ENCODE assay signal across 17 cellular contexts in genomic region chr5:76406567-76407155, GRCh38. TPM values are rescaled to one million over a fixed set of nuclear protein-coding genes. Genes with fewer than 3 reads are reported as not detected.
DNase-seq lines count a peak whose midpoint lies in the region; TF ChIP-seq lines count a peak whose summit lies in the region.
"Had no signal": no experiment of that assay in that cellular context is flagged by ENCODE, and none has a peak within 500 bp of the region (broad histone marks: within the 10 kb centered on the region; RNA-seq: fewer than 3 reads in every experiment).

No MANE protein-coding gene starts in this region.

- H3K4me3 ChIP-seq in DOHH2 (ENCODE audit: low read length) (peak overlapping the region; percentile 80), endodermal cell (ENCODE audit: low read length) (no peak overlapping the region), colonic mucosa (no peak overlapping the region)
- no peak overlapping the region for H3K4me3 ChIP-seq in effector memory CD4-positive, alpha-beta T cell (ENCODE audit: insufficient read depth, low read depth, low read length, poor library complexity, severe bottlenecking)
- H3K4me3 ChIP-seq: GM23338, tibial artery had no signal

- peaks cover 19% of the 10 kb centered on the region for H3K36me3 ChIP-seq in DOHH2 (ENCODE audit: control insufficient read depth, low read length)
- H3K36me3 ChIP-seq in endodermal cell (ENCODE audit: control insufficient read depth, insufficient read depth, low read length): no peaks in the 10 kb centered on the region
- no peaks in the 10 kb centered on the region for H3K36me3 ChIP-seq in effector memory CD4-positive, alpha-beta T cell (ENCODE audit: control insufficient read depth, insufficient read depth, low read length)
- no peaks in the 10 kb centered on the region for H3K36me3 ChIP-seq in colonic mucosa
- H3K36me3 ChIP-seq: tibial artery had no signal

- H3K36me3 Mint-ChIP-seq in endodermal cell (ENCODE audit: low read depth): no peaks in the 10 kb centered on the region
- H3K36me3 Mint-ChIP-seq in HFFc6 (ENCODE audit: low read depth): no peaks in the 10 kb centered on the region

- H3K27ac ChIP-seq in DOHH2 (ENCODE audit: low read depth, low read length) (peak overlapping the region; percentile 94), endodermal cell (ENCODE audit: low read depth, low read length) (no peak overlapping the region), colonic mucosa (no peak overlapping the region)
- no peak overlapping the region for H3K27ac ChIP-seq in effector memory CD4-positive, alpha-beta T cell (ENCODE audit: insufficient read depth, low read length, poor library complexity, severe bottlenecking)
- H3K27ac ChIP-seq: foreskin keratinocyte, tibial artery had no signal

- peak overlapping the region; percentile 95 for H3K4me2 ChIP-seq in DOHH2 (ENCODE audit: low read length)
- H3K4me2 ChIP-seq: GM23338 had no signal

- no peaks in the 10 kb centered on the region for H3K9me3 ChIP-seq in DOHH2 (ENCODE audit: control insufficient read depth, insufficient read depth, low read length)
- H3K9me3 ChIP-seq in endodermal cell (ENCODE audit: control insufficient read depth, low read length): no peaks in the 10 kb centered on the region
- H3K9me3 ChIP-seq in effector memory CD4-positive, alpha-beta T cell (ENCODE audit: control insufficient read depth, low read length): no peaks in the 10 kb centered on the region
- no peaks in the 10 kb centered on the region for H3K9me3 ChIP-seq in colonic mucosa
- H3K9me3 ChIP-seq: tibial artery had no signal

- H3F3A ChIP-seq in DOHH2 (ENCODE audit: control insufficient read depth, insufficient read depth): peaks cover 35% of the 10 kb centered on the region

- no peak overlapping the region for H3K27ac Mint-ChIP-seq in endodermal cell
- no peak overlapping the region for H3K27ac Mint-ChIP-seq in HFFc6
- H3K27ac Mint-ChIP-seq: GM23338 had no signal

- H3K9me3 Mint-ChIP-seq in endodermal cell: no peaks in the 10 kb centered on the region
- no peaks in the 10 kb centered on the region for H3K9me3 Mint-ChIP-seq in HFFc6
- H3K9me3 Mint-ChIP-seq: GM23338 had no signal

- H4K20me1 ChIP-seq in DOHH2 (ENCODE audit: control insufficient read depth, insufficient read depth, low read depth, low read length): 0 out of 2 replicates have a peak, but pooled peaks cover 6% of the 10 kb centered on the region

- H3K27me3 Mint-ChIP-seq in endodermal cell (ENCODE audit: insufficient read depth) (peaks cover 44% of the 10 kb centered on the region), HFFc6 (ENCODE audit: insufficient read depth) (peaks cover 43% of the 10 kb centered on the region)

- intact Hi-C loops in colonic mucosa (cut with DNase I): no loop called here

- H3K4me1 ChIP-seq in DOHH2 (ENCODE audit: control insufficient read depth, low read length): peaks cover 64% of the 10 kb centered on the region
- no peaks in the 10 kb centered on the region for H3K4me1 ChIP-seq in endodermal cell (ENCODE audit: control insufficient read depth, insufficient read depth, low read length)
- peaks cover 25% of the 10 kb centered on the region for H3K4me1 ChIP-seq in effector memory CD4-positive, alpha-beta T cell (ENCODE audit: control insufficient read depth, insufficient read depth, low read length, poor library complexity, severe bottlenecking)
- no peaks in the 10 kb centered on the region for H3K4me1 ChIP-seq in colonic mucosa
- H3K4me1 ChIP-seq: foreskin keratinocyte had no signal

- no peak overlapping the region for H3K9ac ChIP-seq in endodermal cell (ENCODE audit: extremely low read depth, low read length, poor library complexity, severe bottlenecking)
- H3K9ac ChIP-seq in colonic mucosa (ENCODE audit: low read depth in 2 of 2, low read length in 2 of 2): no peak overlapping the region

- H3K9me2 ChIP-seq in DOHH2 (replicated peaks; ENCODE audit: control insufficient read depth, low read length): no peaks in the 10 kb centered on the region

- peaks cover 82% of the 10 kb centered on the region for H3K79me2 ChIP-seq in DOHH2 (ENCODE audit: control insufficient read depth, low read length)

- no peaks in the 10 kb centered on the region for H3K27me3 ChIP-seq in DOHH2 (ENCODE audit: control insufficient read depth, low read length)
- H3K27me3 ChIP-seq in endodermal cell (ENCODE audit: control insufficient read depth, insufficient read depth, low read length, poor library complexity, severe bottlenecking): peaks cover 18% of the 10 kb centered on the region
- no peaks in the 10 kb centered on the region for H3K27me3 ChIP-seq in effector memory CD4-positive, alpha-beta T cell (replicated peaks; ENCODE audit: control insufficient read depth, insufficient read depth, low read length, poor library complexity, severe bottlenecking)
- H3K27me3 ChIP-seq in colonic mucosa: no peaks in the 10 kb centered on the region

- TF ChIP-seq CTCF in DOHH2 (IDR thresholded peaks at IDR 0.05; ENCODE audit: low read depth, low read length, poor library complexity, severe bottlenecking) (no peak), endodermal cell (conservative IDR thresholded peaks at IDR 0.05) (no peak), HFFc6 (IDR thresholded peaks at IDR 0.05) (no peak), colonic mucosa (IDR thresholded peaks at IDR 0.05) (no peak)

- H3K4me1 Mint-ChIP-seq in endodermal cell (peaks cover 31% of the 10 kb centered on the region), HFFc6 (ENCODE audit: low read depth) (peaks cover 12% of the 10 kb centered on the region; the same call in 1 of the 2 replicates)

- DNase-seq in CD1c-positive myeloid dendritic cell (ENCODE audit: extremely low spot score) (peak; percentile 65), SIG-M5 treated with dmso at 0.1 percent for 504 hours (lab: John Stamatoyannopoulos, UW; ENCODE audit: unreplicated experiment) (peak; percentile 89), endodermal cell (peak; percentile 7), HFFc6 (no peak), NCI-H1694 (lab: John Stamatoyannopoulos, UW) (no peak), colonic mucosa (no peak)
- no peak for DNase-seq in effector memory CD4-positive, alpha-beta T cell
- DNase-seq: activated T-cell treated with anti-CD3 and anti-CD28 coated beads, Interleukin-2, amount 50 U/mL, for 1 hour; amygdala; C1 segment of cervical spinal cord; foreskin keratinocyte; NCI-H2029; NCI-H510A; stimulated activated CD4-positive, alpha-beta T cell treated with anti-CD3 and anti-CD28 coated beads, Interleukin-1b, Interleukin-23, amount 100 ng/mL, for 48 hours; tibial artery had no signal

- H3K4me3 Mint-ChIP-seq in endodermal cell: no peak overlapping the region
- no peak overlapping the region for H3K4me3 Mint-ChIP-seq in HFFc6
- H3K4me3 Mint-ChIP-seq: GM23338 had no signal

- WGBS in endodermal cell (ENCODE audit: insufficient coverage in 1 of 2, insufficient read length in 1 of 2), 2 experiments: 90% methylated on average over 2 to 3 of the region's 3 CpGs

RNA-seq across cellular contexts. Expression of gene IQGAP2, which starts 3.6 kb away (rescaled TPM):
- total RNA-seq in endodermal cell: 10 to 100 TPM in 1 of 2 donors, 1 to 10 TPM in 1; 8.3 to 19.4 TPM
- 19.4 TPM for polyA plus RNA-seq in endodermal cell (2013, experiment 1 of 2)
- polyA plus RNA-seq in endodermal cell (2013, experiment 2 of 2): 17.3 TPM
- under 1 TPM in 5 of 6 experiments, not detected in 1; 0.09 to 0.47 (median 0.21) TPM for total RNA-seq in HFFc6 (2021; fragmentation: NEBNext Ultra II Directional; extraction: Animal tissue kit (Norgen Biotek cat#: 25700))
- 10 to 100 TPM; 62.2 to 75.6 TPM for total RNA-seq in colonic mucosa
- polyA plus RNA-seq: foreskin keratinocyte had no signal

Comparison
In these comparisons a context has a peak if more than half of its experiments do, and no peak if none do; other contexts are left out.
1. DNase-seq: peak in CD1c-positive myeloid dendritic cell (single experiment), SIG-M5 treated with dmso at 0.1 percent for 504 hours (single experiment) and endodermal cell (single experiment); none in HFFc6 (single experiment), NCI-H1694 (single experiment), effector memory CD4-positive, alpha-beta T cell (0 of 3) and colonic mucosa (single experiment).
2. RNA of gene IQGAP2, which starts 3.6 kb away (total RNA-seq): 62.2 to 75.6 TPM in colonic mucosa and 8.3 to 19.4 TPM in endodermal cell; 0.09 to 0.47 TPM in HFFc6; every median in the first group is over 4 times any median in the second.